Comparison of ENCODE assay signal across 8 cellular contexts in the genomic region with DNA sequence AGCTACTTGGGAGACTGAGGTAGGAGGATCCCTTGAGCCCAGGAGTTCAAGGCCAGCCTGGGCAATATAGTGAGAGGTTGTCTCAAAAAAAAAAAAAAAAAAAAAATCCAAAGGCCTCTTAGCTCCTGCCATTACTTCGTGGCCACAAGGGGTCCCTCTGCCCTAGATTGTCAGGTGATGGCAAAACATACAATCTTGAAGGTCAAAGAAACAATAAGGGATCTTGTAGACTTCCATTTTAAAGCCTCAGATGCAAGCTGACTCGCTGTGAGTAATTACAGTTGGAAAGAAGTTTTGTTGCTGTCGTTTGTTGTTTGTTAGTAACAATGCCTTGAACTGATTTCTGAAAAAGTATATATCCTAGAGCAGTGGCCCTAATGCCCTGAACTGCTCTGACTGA. TPM values are rescaled to one million over a fixed set of nuclear protein-coding genes. Genes with fewer than 3 reads are reported as not detected.
A peak's percentile ranks its signal among the peaks of the same experiment; 100 is the strongest.
DNase-seq lines count a peak whose midpoint lies in the region; ATAC-seq and TF ChIP-seq lines count a peak whose summit lies in the region.

No MANE protein-coding gene starts in this region.

- H3K9me3 ChIP-seq in spleen, result no peaks in the 10 kb centered on the region

- no peaks in the 10 kb centered on the region for H3K4me1 Mint-ChIP-seq in endothelial cell (ENCODE audit: unreplicated experiment)

- no peaks in the 10 kb centered on the region for H3K27me3 ChIP-seq in spleen (replicated peaks in 1 of 7)

- H3K27ac ChIP-seq in VCaP (no peak overlapping the region), spleen (no peak overlapping the region)

- ATAC-seq in HG03442 (IDR thresholded peaks at IDR 0.05; ENCODE audit: unreplicated experiment) (peak; percentile 45), HG02981 (IDR thresholded peaks at IDR 0.05; ENCODE audit: unreplicated experiment) (no peak), HG02588 (IDR thresholded peaks at IDR 0.05; ENCODE audit: unreplicated experiment) (no peak)

- H3K27ac Mint-ChIP-seq in endothelial cell (ENCODE audit: unreplicated experiment), result no peak overlapping the region

- H3K9me3 Mint-ChIP-seq in endothelial cell (ENCODE audit: unreplicated experiment), result no peaks in the 10 kb centered on the region

- DNase-seq in SIG-M5 treated with dmso at 0.1 percent for 504 hours (lab: John Stamatoyannopoulos, UW; ENCODE audit: unreplicated experiment) (peak; percentile 43), SIG-M5 (lab: John Stamatoyannopoulos, UW) (no peak), endothelial cell (ENCODE audit: low spot score) (peak; percentile 43), spleen (no peak)

- H3K36me3 Mint-ChIP-seq in endothelial cell (ENCODE audit: low read depth, unreplicated experiment), result no peaks in the 10 kb centered on the region

- WGBS in spleen, 5 donors, result 45 to 62% (median 51%) methylated on average over 3 of the region's 3 CpGs

- H3K27me3 Mint-ChIP-seq in endothelial cell (ENCODE audit: unreplicated experiment), result peaks cover 3% of the 10 kb centered on the region

- TF ChIP-seq CTCF in VCaP (conservative IDR thresholded peaks at IDR 0.05) (peak; percentile 64), endothelial cell (IDR thresholded peaks at IDR 0.05; ENCODE audit: unreplicated experiment) (peak; percentile 48), spleen (IDR thresholded peaks at IDR 0.05 in 8 of 11, conservative IDR thresholded peaks at IDR 0.05 in 3 of 11) (peak in 9 of 11 experiments; percentile 21 to 65 (median 49))

- intact Hi-C loops in spleen (cut with DNase I; ENCODE audit: low total_unique reads), result no loop called here

- H3K36me3 ChIP-seq in spleen, result no peaks in the 10 kb centered on the region

- peaks cover 0 to 15% (median 9%) of the 10 kb centered on the region in 6 donors for H3K4me1 ChIP-seq in spleen

- H3K4me3 ChIP-seq in spleen, result no peak overlapping the region

- no peak for TF ChIP-seq POLR2A in spleen (IDR thresholded peaks at IDR 0.05)

- no peak overlapping the region for H3K4me3 Mint-ChIP-seq in endothelial cell (ENCODE audit: unreplicated experiment)

RNA-seq across cellular contexts. Expression of a gene that starts 55.9 kb away (rescaled TPM):
- total RNA-seq in endothelial cell (ENCODE audit: unreplicated experiment) (18.8 TPM), spleen (10 to 100 TPM; 41.0 to 60.4 (median 48.0) TPM)
- 1 to 10 TPM; 6.9 to 9.6 (median 7.3) TPM for polyA plus RNA-seq in spleen

Comparison
In these comparisons a context has a peak if more than half of its experiments do, and no peak if none do; other contexts are left out.
1. DNase-seq: peak in SIG-M5 treated with dmso at 0.1 percent for 504 hours (single experiment) and endothelial cell (single experiment); none in SIG-M5 (single experiment) and spleen (single experiment).
2. Peak in every context shown above with its lines, with median percentiles within 50 percentile points of each other: CTCF ChIP-seq.